Comparison of ENCODE assay signal across 8 cellular contexts in the genomic region with DNA sequence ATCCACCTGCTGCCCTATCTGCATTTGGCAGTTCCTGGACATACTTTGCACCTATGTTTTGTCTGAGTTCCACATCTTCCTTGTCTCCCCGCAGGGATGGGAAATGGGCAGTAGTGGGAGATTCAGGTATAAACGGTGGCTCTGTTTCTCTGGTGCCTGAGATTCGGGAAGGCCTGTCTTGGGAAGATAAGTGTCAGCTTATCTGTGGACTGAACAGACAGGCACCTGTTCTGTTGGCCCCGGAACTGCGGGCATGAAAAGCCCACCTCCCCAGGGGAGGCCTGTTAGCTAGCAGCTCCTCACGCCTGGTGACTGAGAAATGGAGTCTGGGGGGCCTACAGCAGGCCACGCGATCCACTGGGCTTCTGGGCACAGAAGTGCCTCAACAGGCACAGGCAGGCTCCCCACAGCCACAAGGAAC. TPM values are rescaled to one million over a fixed set of nuclear protein-coding genes. Genes with fewer than 3 reads are reported as not detected.
DNase-seq lines count a peak whose midpoint lies in the region; ATAC-seq and TF ChIP-seq lines count a peak whose summit lies in the region.

No MANE protein-coding gene starts in this region.

- H3K4me3 ChIP-seq in WERI-Rb-1 (ENCODE audit: low read depth, low read length) (no peak overlapping the region), right cardiac atrium (ENCODE audit: low read length) (no peak overlapping the region), smooth muscle cell (peak overlapping the region; percentile 56)

- WGBS in right cardiac atrium = 70% methylated on average over 8 of the region's 8 CpGs
- 83% methylated on average over 8 of the region's 8 CpGs for WGBS in smooth muscle cell (ENCODE audit: low lambda C conversion rate)

- H3K27ac ChIP-seq in WERI-Rb-1 (peak overlapping the region; percentile 76), right cardiac atrium (ENCODE audit: low read length) (peak overlapping the region; percentile 59), smooth muscle cell (ENCODE audit: low read depth) (peak overlapping the region; percentile 96)

- H3K36me3 ChIP-seq in WERI-Rb-1 (peaks cover 56% of the 10 kb centered on the region), smooth muscle cell (ENCODE audit: low read depth) (no peaks in the 10 kb centered on the region)

- H3K4me1 ChIP-seq in right cardiac atrium (ENCODE audit: control insufficient read depth, insufficient read depth, low read length) = peaks cover 7% of the 10 kb centered on the region
- H3K4me1 ChIP-seq in smooth muscle cell (ENCODE audit: low read depth) = peaks cover 29% of the 10 kb centered on the region

- peaks cover 44% of the 10 kb centered on the region for H3F3A ChIP-seq in smooth muscle cell (ENCODE audit: low read depth)

- DNase-seq in WERI-Rb-1 = no peak
- DNase-seq in right cardiac atrium = no peak
- no peak for DNase-seq in smooth muscle cell (lab: John Stamatoyannopoulos, UW; ENCODE audit: unreplicated experiment)
- no peak for DNase-seq in islet precursor cell
- no peak for DNase-seq in NCI-H1436 treated with DMSO at 0.1 percent for 48 hours (lab: John Stamatoyannopoulos, UW)

- TF ChIP-seq CTCF in WERI-Rb-1 (IDR thresholded peaks at IDR 0.05; ENCODE audit: low read depth, low read length) (no peak), smooth muscle cell (IDR thresholded peaks at IDR 0.05; ENCODE audit: borderline replicate concordance, insufficient read depth, poor library complexity, severe bottlenecking) (no peak)

- intact Hi-C loops in right cardiac atrium (cut with DNase I) = loop anchor here in 1 of 4 donors (2.0 kb wide), 1 partner anchor 20 kb away; the partner anchor contains the start of gene C12orf57

- H3K79me2 ChIP-seq in smooth muscle cell (ENCODE audit: low read depth) = peaks cover 11% of the 10 kb centered on the region

- peaks cover 5% of the 10 kb centered on the region for H4K20me1 ChIP-seq in smooth muscle cell (ENCODE audit: low read depth)

- no peaks in the 10 kb centered on the region for H3K9me3 ChIP-seq in WERI-Rb-1 (ENCODE audit: severe bottlenecking)
- H3K9me3 ChIP-seq in right cardiac atrium (ENCODE audit: control insufficient read depth, low read length) = no peaks in the 10 kb centered on the region
- no peaks in the 10 kb centered on the region for H3K9me3 ChIP-seq in smooth muscle cell (replicated peaks; ENCODE audit: low read depth)

- no peak overlapping the region for H2AFZ ChIP-seq in smooth muscle cell (ENCODE audit: low read depth)

- peak overlapping the region; percentile 75 for H3K4me2 ChIP-seq in smooth muscle cell

- H3K9ac ChIP-seq in smooth muscle cell (ENCODE audit: low read depth) = no peak overlapping the region

- H3K27me3 ChIP-seq in WERI-Rb-1 (ENCODE audit: insufficient read depth, low read depth, severe bottlenecking) (no peaks in the 10 kb centered on the region), right cardiac atrium (ENCODE audit: control insufficient read depth, insufficient read depth) (no peaks in the 10 kb centered on the region), smooth muscle cell (ENCODE audit: low read depth) (no peaks in the 10 kb centered on the region)

- peak; percentile 7 for ATAC-seq in HG02973 (IDR thresholded peaks at IDR 0.05; ENCODE audit: unreplicated experiment)
- ATAC-seq in right cardiac atrium = no peak
- ATAC-seq in GM18870 (IDR thresholded peaks at IDR 0.05; ENCODE audit: unreplicated experiment) = no peak
- no peak for ATAC-seq in HG03039 (IDR thresholded peaks at IDR 0.05; ENCODE audit: unreplicated experiment)

RNA-seq across cellular contexts. Expression of gene PHB2, which starts 5.8 kb away (rescaled TPM):
- 100 to 1,000 TPM; 137 to 159 (median 142) TPM for total RNA-seq in right cardiac atrium
- polyA plus RNA-seq in right cardiac atrium = 127 TPM
- 148 and 162 TPM in 2 replicates for total RNA-seq in smooth muscle cell
- 139 and 155 TPM in 2 replicates for polyA plus RNA-seq in smooth muscle cell

RNA-seq across cellular contexts. Expression of gene EMG1, which starts 6.1 kb away (rescaled TPM):
- total RNA-seq in right cardiac atrium (10 to 100 TPM; 33.7 to 40.2 (median 38.1) TPM), smooth muscle cell (21.9 and 26.5 TPM in 2 replicates)
- polyA plus RNA-seq in right cardiac atrium (26.0 TPM), smooth muscle cell (54.4 and 62.0 TPM in 2 replicates)

RNA-seq across cellular contexts. Expression of gene PTPN6, which starts 13.5 kb away (rescaled TPM):
- total RNA-seq in right cardiac atrium = 10 to 100 TPM in 2 of 4 donors, 1 to 10 TPM in 2; 7.7 to 12.1 (median 9.3) TPM
- 5.9 TPM for polyA plus RNA-seq in right cardiac atrium
- 4.3 and 5.5 TPM in 2 replicates for total RNA-seq in smooth muscle cell
- 2.8 and 8.7 TPM in 2 replicates for polyA plus RNA-seq in smooth muscle cell

RNA-seq across cellular contexts. Expression of gene C12orf57, which starts 20.8 kb away (rescaled TPM):
- 100 to 1,000 TPM; 262 to 339 (median 272) TPM for total RNA-seq in right cardiac atrium
- polyA plus RNA-seq in right cardiac atrium = 441 TPM
- 433 and 494 TPM in 2 replicates for total RNA-seq in smooth muscle cell
- polyA plus RNA-seq in smooth muscle cell = 360 and 397 TPM in 2 replicates

RNA-seq across cellular contexts. Expression of gene RNU7-1, which starts 21.0 kb away (rescaled TPM):
- not detected for total RNA-seq in right cardiac atrium
- polyA plus RNA-seq in right cardiac atrium = not detected
- not detected in 2 replicates for total RNA-seq in smooth muscle cell
- polyA plus RNA-seq in smooth muscle cell = not detected in 2 replicates
